1 cellular context compared by ENCODE assay signal in genomic region chr19:38840583-38840968, GRCh38.
TF ChIP-seq lines count a peak whose summit lies in the region.

No MANE protein-coding gene starts in this region.

TF ChIP-seq in GM23338, 12 proteins besides CTCF, POLR2A, EP300 and RAD21 (continued from another document):
- TF ChIP-seq ZNF462 (CRISPR knock-in tag; IDR thresholded peaks at IDR 0.05) (no peak), JUNB (IDR thresholded peaks at IDR 0.05; ENCODE audit: unreplicated experiment) (no peak), ETS1 (IDR thresholded peaks at IDR 0.05) (no peak), NANOG (IDR thresholded peaks at IDR 0.05; ENCODE audit: borderline replicate concordance) (no peak), REST (IDR thresholded peaks at IDR 0.05; ENCODE audit: unreplicated experiment) (no peak), ZNF114 (CRISPR knock-in tag; IDR thresholded peaks at IDR 0.05) (no peak), EZH2 (IDR thresholded peaks at IDR 0.05; ENCODE audit: low read depth, unreplicated experiment) (no peak), EZH2phosphoT487 (IDR thresholded peaks at IDR 0.05; ENCODE audit: unreplicated experiment) (no peak), CREB1 (CRISPR knock-in tag; IDR thresholded peaks at IDR 0.05; ENCODE audit: low read depth) (no peak), STAT1 (IDR thresholded peaks at IDR 0.05; ENCODE audit: unreplicated experiment) (no peak)
